In the genomic region with DNA sequence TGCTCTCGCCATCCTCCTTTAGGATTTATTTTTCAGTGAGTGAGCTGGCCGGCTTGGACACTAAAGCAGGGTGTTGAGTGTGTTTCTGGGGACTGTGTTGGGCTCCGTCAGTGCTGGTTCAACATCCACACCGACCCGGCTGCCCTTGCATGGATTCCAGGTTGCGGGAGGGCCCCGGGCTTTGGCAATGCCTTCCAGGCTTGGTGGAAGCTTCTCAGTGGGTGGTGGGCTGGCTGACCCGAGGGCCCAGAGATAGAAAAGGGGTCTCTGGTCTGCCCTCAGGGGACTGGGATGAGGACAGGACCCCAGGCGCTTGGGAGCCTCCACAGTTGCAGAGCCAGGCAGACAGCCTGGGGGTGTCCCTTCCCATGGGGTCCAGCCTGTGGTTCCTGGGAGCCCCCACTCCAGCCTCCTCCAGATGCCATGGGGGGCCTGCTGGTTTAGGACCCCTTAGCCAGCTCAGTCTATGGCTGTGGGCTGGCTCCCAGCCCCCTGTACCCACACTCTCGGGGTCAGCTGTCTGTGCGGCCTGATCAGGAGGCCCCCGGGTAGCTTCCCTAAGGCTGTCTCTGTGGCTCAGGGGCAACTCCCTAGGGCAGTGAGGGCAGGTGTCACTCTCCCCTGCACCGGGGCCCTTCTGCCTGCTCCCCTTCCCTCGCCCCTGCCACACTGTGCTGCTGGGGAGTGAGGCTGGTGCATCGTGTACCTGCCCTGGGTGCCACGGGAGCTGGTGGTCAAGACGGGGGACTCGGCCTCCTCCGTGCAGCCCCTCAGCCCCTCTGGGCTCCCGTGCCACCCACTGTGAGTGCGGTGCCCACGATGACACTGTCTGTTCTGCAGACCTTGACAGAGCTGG, we compare ENCODE assay signal across 20 cellular contexts. TPM values are rescaled to one million over a fixed set of nuclear protein-coding genes. Genes with fewer than 3 reads are reported as not detected.
DNase-seq lines count a peak whose midpoint lies in the region; ATAC-seq and TF ChIP-seq lines count a peak whose summit lies in the region.
"Had no signal": no experiment of that assay in that cellular context is flagged by ENCODE, and none has a peak within 500 bp of the region (broad histone marks: within the 10 kb centered on the region; RNA-seq: fewer than 3 reads in every experiment).

No MANE protein-coding gene starts in this region.

- H3K36me3 Mint-ChIP-seq in T-helper 17 cell (ENCODE audit: low read depth): no peaks in the 10 kb centered on the region
- peaks cover 3% of the 10 kb centered on the region for H3K36me3 Mint-ChIP-seq in progenitor cell of endocrine pancreas (ENCODE audit: insufficient read depth)

- peaks cover 3 to 43% (median 8%) of the 10 kb centered on the region in 3 donors for H3K36me3 ChIP-seq in esophagus squamous epithelium
- H3K36me3 ChIP-seq in stomach: peaks cover 0 to 55% (median 30%) of the 10 kb centered on the region in 4 donors

- no peaks in the 10 kb centered on the region for H3K27me3 ChIP-seq in esophagus squamous epithelium
- no peaks in the 10 kb centered on the region for H3K27me3 ChIP-seq in stomach
- H3K27me3 ChIP-seq: pancreas had no signal

- TF ChIP-seq EP300 in stomach (IDR thresholded peaks at IDR 0.05): no peak

- H3K4me3 ChIP-seq in esophagus squamous epithelium (no peak overlapping the region), stomach (no peak overlapping the region), lower leg skin (ENCODE audit: low read depth, poor library complexity, severe bottlenecking) (no peak overlapping the region)
- H3K4me3 ChIP-seq: pancreas, smooth muscle cell had no signal

- peak overlapping the region in 3 of 4 donors; percentile 3 to 85 (median 84) for H3K27ac ChIP-seq in esophagus squamous epithelium
- H3K27ac ChIP-seq in stomach: peak overlapping the region; percentile 59 to 82 (median 68)

- ATAC-seq in T-helper 17 cell: no peak
- no peak for ATAC-seq in left lobe of liver
- ATAC-seq: activated naive CD8-positive, alpha-beta T cell treated with anti-CD3 and anti-CD28 coated beads, Interleukin-2, amount 50 U/mL, for 24 hours; left colon had no signal

- H3K9me3 Mint-ChIP-seq in progenitor cell of endocrine pancreas (ENCODE audit: low read depth): no peaks in the 10 kb centered on the region
- H3K9me3 Mint-ChIP-seq: activated naive CD8-positive, alpha-beta T cell treated with anti-CD3 and anti-CD28 coated beads, Interleukin-2, amount 50 U/mL, for 24 hours; activated T-helper 1 cell treated with anti-CD3 and anti-CD28 coated beads, Interleukin-12 subunit alpha, Interleukin-12 subunit beta, Interleukin-2, Interleukin-4 antibody, amounts not matched to agents 30 ng/mL and 10 ng/mL and 1 ng/mL, durations not matched to agents 14 hours and 24 hours and 36 hours had no signal

- intact Hi-C loops in esophagus squamous epithelium (cut with DNase I): no loop called here
- intact Hi-C loops in stomach (cut with DNase I; ENCODE audit: low total_unique reads): no loop called here
- intact Hi-C loops in lower leg skin (cut with DNase I; ENCODE audit: low total_unique reads): no loop called here

- 83 to 90% methylated on average over 4 to 10 of the region's 22 CpGs for WGBS in esophagus squamous epithelium, 2 donors
- 87 to 92% (median 87%) methylated on average over 18 to 22 of the region's 22 CpGs for WGBS in stomach, 5 donors
- WGBS in lower leg skin, 2 donors: 88 to 91% methylated on average over 19 to 20 of the region's 22 CpGs

- H3K27ac Mint-ChIP-seq in T-helper 17 cell (peak overlapping the region; percentile 77), progenitor cell of endocrine pancreas (no peak overlapping the region)
- H3K27ac Mint-ChIP-seq: activated naive CD8-positive, alpha-beta T cell treated with anti-CD3 and anti-CD28 coated beads, Interleukin-2, amount 50 U/mL, for 24 hours; activated T-helper 1 cell treated with anti-CD3 and anti-CD28 coated beads, Interleukin-12 subunit alpha, Interleukin-12 subunit beta, Interleukin-2, Interleukin-4 antibody, amounts not matched to agents 30 ng/mL and 10 ng/mL and 1 ng/mL, durations not matched to agents 14 hours and 24 hours and 36 hours had no signal

- DNase-seq in AG08396 (ENCODE audit: low spot score) (peak; percentile 49), T-helper 17 cell (no peak), esophagus squamous epithelium (lab: John Stamatoyannopoulos, UW) (no peak), stomach (no peak), progenitor cell of endocrine pancreas (ENCODE audit: low spot score, unreplicated experiment) (no peak), left lobe of liver (ENCODE audit: low spot score) (no peak), lower leg skin (ENCODE audit: low spot score in 2 of 2) (no peak)
- DNase-seq in activated CD4-positive, alpha-beta T cell treated with anti-CD3 and anti-CD28 coated beads, Interleukin-2, amount 50 U/mL, for 48 hours: no peak
- DNase-seq: activated CD4-positive, CD25-positive, alpha-beta regulatory T cell; activated naive CD8-positive, alpha-beta T cell treated with anti-CD3 and anti-CD28 coated beads, Interleukin-2, amount 50 U/mL, for 24 hours; foreskin melanocyte; HCEC 1CT; left colon; NCI-H146; NCI-H345; SHP77 treated with DMSO at 0.1 percent for 48 hours; T-helper 2 cell had no signal

- H3K9me3 ChIP-seq in T-helper 17 cell (ENCODE audit: control insufficient read depth, low read length, poor library complexity, severe bottlenecking) (no peaks in the 10 kb centered on the region), esophagus squamous epithelium (no peaks in the 10 kb centered on the region), stomach (no peaks in the 10 kb centered on the region)
- H3K9me3 ChIP-seq: pancreas had no signal

- TF ChIP-seq CTCF in esophagus squamous epithelium (IDR thresholded peaks at IDR 0.05) (no peak), stomach (IDR thresholded peaks at IDR 0.05) (no peak), progenitor cell of endocrine pancreas (IDR thresholded peaks at IDR 0.05; ENCODE audit: unreplicated experiment) (no peak), lower leg skin (IDR thresholded peaks at IDR 0.05) (no peak)

- no peaks in the 10 kb centered on the region for H3K27me3 Mint-ChIP-seq in T-helper 17 cell
- H3K27me3 Mint-ChIP-seq in progenitor cell of endocrine pancreas: no peaks in the 10 kb centered on the region
- H3K27me3 Mint-ChIP-seq: activated naive CD8-positive, alpha-beta T cell treated with anti-CD3 and anti-CD28 coated beads, Interleukin-2, amount 50 U/mL, for 24 hours had no signal

- H3K4me3 Mint-ChIP-seq in T-helper 17 cell: no peak overlapping the region
- H3K4me3 Mint-ChIP-seq in progenitor cell of endocrine pancreas (ENCODE audit: low read depth): no peak overlapping the region
- H3K4me3 Mint-ChIP-seq: activated naive CD8-positive, alpha-beta T cell treated with anti-CD3 and anti-CD28 coated beads, Interleukin-2, amount 50 U/mL, for 24 hours; activated T-helper 1 cell treated with anti-CD3 and anti-CD28 coated beads, Interleukin-12 subunit alpha, Interleukin-12 subunit beta, Interleukin-2, Interleukin-4 antibody, amounts not matched to agents 30 ng/mL and 10 ng/mL and 1 ng/mL, durations not matched to agents 14 hours and 24 hours and 36 hours had no signal

- TF ChIP-seq POLR2A in esophagus squamous epithelium (IDR thresholded peaks at IDR 0.05) (no peak), stomach (IDR thresholded peaks at IDR 0.05) (no peak), lower leg skin (IDR thresholded peaks at IDR 0.05) (no peak)

- H3K4me1 ChIP-seq in esophagus squamous epithelium (peaks cover 33 to 63% (median 38%) of the 10 kb centered on the region in 3 donors), stomach (peaks cover 18 to 58% (median 44%) of the 10 kb centered on the region in 4 donors)

- H3K4me1 Mint-ChIP-seq in T-helper 17 cell: peaks cover 33% of the 10 kb centered on the region
- peaks cover 3% of the 10 kb centered on the region for H3K4me1 Mint-ChIP-seq in progenitor cell of endocrine pancreas (ENCODE audit: low read depth)

RNA-seq across cellular contexts. Expression of a gene that starts 16.5 kb away (rescaled TPM):
- total RNA-seq in T-helper 17 cell (100 to 1,000 TPM in 1 of 2 donors, 10 to 100 TPM in 1; 93.1 to 106 TPM), esophagus squamous epithelium (100 to 1,000 TPM in 2 of 4 donors, 10 to 100 TPM in 2; 42.9 to 114 (median 82.0) TPM), stomach (100 to 1,000 TPM in 1 of 5 donors, 10 to 100 TPM in 4; 41.9 to 139 (median 57.5) TPM), progenitor cell of endocrine pancreas (56.1 and 57.6 TPM in 2 replicates), left lobe of liver (61.1 TPM), lower leg skin (10 to 100 TPM; 19.5 to 55.6 (median 42.1) TPM)
- polyA plus RNA-seq in stomach: 10 to 100 TPM; 36.7 to 53.1 (median 51.5) TPM

RNA-seq across cellular contexts. Expression of a gene that starts 40.6 kb away (rescaled TPM):
- total RNA-seq in T-helper 17 cell (10 to 100 TPM; 22.0 to 26.0 TPM), esophagus squamous epithelium (100 to 1,000 TPM; 375 to 700 (median 481) TPM), stomach (10 to 100 TPM in 3 of 5 donors, 1 to 10 TPM in 1, under 1 TPM in 1; 0.58 to 36.4 (median 13.0) TPM), progenitor cell of endocrine pancreas (42.0 and 42.6 TPM in 2 replicates), left lobe of liver (25.6 TPM), lower leg skin (10 to 100 TPM; 11.0 to 29.3 (median 21.8) TPM)
- 100 to 1,000 TPM in 1 of 3 donors, 10 to 100 TPM in 2; 82.5 to 403 (median 97.0) TPM for polyA plus RNA-seq in stomach

RNA-seq across cellular contexts. Expression of a gene that starts 53.9 kb away (rescaled TPM):
- total RNA-seq in T-helper 17 cell (10 to 100 TPM; 20.5 to 23.2 TPM), esophagus squamous epithelium (10 to 100 TPM; 22.5 to 37.2 (median 30.4) TPM), stomach (10 to 100 TPM; 11.9 to 25.6 (median 18.2) TPM), progenitor cell of endocrine pancreas (30.9 and 32.6 TPM in 2 replicates), left lobe of liver (10.3 TPM), lower leg skin (10 to 100 TPM; 19.5 to 43.2 (median 25.5) TPM)
- polyA plus RNA-seq in stomach: 10 to 100 TPM; 10.6 to 17.2 (median 15.6) TPM
